In genomic region chr18:13184396-13184795, GRCh38 we compare ENCODE assay signal across 20 cellular contexts. TPM values are rescaled to one million over a fixed set of nuclear protein-coding genes. Genes with fewer than 3 reads are reported as not detected.
DNase-seq lines count a peak whose midpoint lies in the region; ATAC-seq and TF ChIP-seq lines count a peak whose summit lies in the region.
"Had no signal": no experiment of that assay in that cellular context is flagged by ENCODE, and none has a peak within 500 bp of the region (broad histone marks: within the 10 kb centered on the region; RNA-seq: fewer than 3 reads in every experiment).

No MANE protein-coding gene starts in this region.

- intact Hi-C loops in IMR-90 (cut with micrococcal nuclease) (no loop called here), heart left ventricle (cut with DNase I) (no loop called here)

- DNase-seq in IMR-90 (no peak), endothelial cell (ENCODE audit: low spot score) (no peak), BE2C (no peak), heart left ventricle (no peak)
- DNase-seq in stimulated activated effector memory CD8-positive, alpha-beta T cell treated with anti-CD3 and anti-CD28 coated beads, Interleukin-12 subunit alpha, Interleukin-12 subunit beta, amount 100 ng/mL, for 72 hours (ENCODE audit: low spot score in 2 of 2), result no peak
- no peak for DNase-seq in activated CD4-positive, CD25-positive, alpha-beta regulatory T cell treated with anti-CD3 and anti-CD28 coated beads, Interleukin-2, amount 50 U/mL, for 72 hours
- DNase-seq: 8988T; ACHN; AML-193; C1 segment of cervical spinal cord; Caco-2; CD4-positive, CD25-positive, alpha-beta regulatory T cell; CD8-positive, alpha-beta T cell; DMS153; DND-41; GM23248; H7; HCEC 1CT had no signal

- H4K91ac ChIP-seq in IMR-90 (ENCODE audit: insufficient read depth, low read depth, low read length), result no peak overlapping the region

- H3K4me1 Mint-ChIP-seq in endothelial cell (ENCODE audit: unreplicated experiment), result peaks cover 3% of the 10 kb centered on the region
- H3K4me1 Mint-ChIP-seq in stimulated activated effector memory CD8-positive, alpha-beta T cell treated with anti-CD3 and anti-CD28 coated beads, Interleukin-12 subunit alpha, Interleukin-12 subunit beta, amount 100 ng/mL, for 72 hours, result peaks cover 6% of the 10 kb centered on the region

- peaks cover 11% of the 10 kb centered on the region for H3K27me3 Mint-ChIP-seq in endothelial cell (ENCODE audit: unreplicated experiment)

- H2BK20ac ChIP-seq in IMR-90 (ENCODE audit: low read depth, low read length), result no peak overlapping the region

- H3K9me3 Mint-ChIP-seq in endothelial cell (ENCODE audit: unreplicated experiment), result no peaks in the 10 kb centered on the region
- H3K9me3 Mint-ChIP-seq in stimulated activated effector memory CD8-positive, alpha-beta T cell treated with anti-CD3 and anti-CD28 coated beads, Interleukin-12 subunit alpha, Interleukin-12 subunit beta, amount 100 ng/mL, for 72 hours, result no peaks in the 10 kb centered on the region
- H3K9me3 Mint-ChIP-seq: CD8-positive, alpha-beta T cell had no signal

- H3K9me3 ChIP-seq in IMR-90 (ENCODE audit: control insufficient read depth, insufficient read depth, low read length) (no peaks in the 10 kb centered on the region), BE2C (no peaks in the 10 kb centered on the region), heart left ventricle (no peaks in the 10 kb centered on the region)
- H3K9me3 ChIP-seq: A549, Caco-2 had no signal

- no peak overlapping the region for H2BK120ac ChIP-seq in IMR-90 (ENCODE audit: low read depth, low read length)

- H3K79me1 ChIP-seq in IMR-90 (ENCODE audit: low read depth in 1 of 2, low read length in 2 of 2), result no peaks in the 10 kb centered on the region

- TF ChIP-seq RAD21 in IMR-90 (IDR thresholded peaks at IDR 0.05; ENCODE audit: low read length), result no peak

- H3K9me1 ChIP-seq in IMR-90 (ENCODE audit: insufficient read depth, low read length), result no peaks in the 10 kb centered on the region

- H3K36me3 Mint-ChIP-seq in endothelial cell (ENCODE audit: low read depth, unreplicated experiment), result no peaks in the 10 kb centered on the region
- no peaks in the 10 kb centered on the region for H3K36me3 Mint-ChIP-seq in stimulated activated effector memory CD8-positive, alpha-beta T cell treated with anti-CD3 and anti-CD28 coated beads, Interleukin-12 subunit alpha, Interleukin-12 subunit beta, amount 100 ng/mL, for 72 hours
- H3K36me3 Mint-ChIP-seq: CD4-positive, CD25-positive, alpha-beta regulatory T cell; CD8-positive, alpha-beta T cell had no signal

- H2AFZ ChIP-seq in IMR-90 (replicated peaks; ENCODE audit: low read length, poor library complexity), result peak overlapping the region; percentile 14
- H2AFZ ChIP-seq: GM23248 had no signal

- H3K56ac ChIP-seq in IMR-90 (ENCODE audit: extremely low read depth, insufficient read depth, low read length), result no peak overlapping the region

- H3K4me1 ChIP-seq in IMR-90 (ENCODE audit: control insufficient read depth, insufficient read depth, low read length) (no peaks in the 10 kb centered on the region), BE2C (no peaks in the 10 kb centered on the region), heart left ventricle (peaks cover 0 to 26% (median 2%) of the 10 kb centered on the region in 12 donors)
- H3K4me1 ChIP-seq: A549 had no signal

- no peak overlapping the region for H3K23ac ChIP-seq in IMR-90 (ENCODE audit: low read depth, low read length)

- in situ Hi-C loops in IMR-90 (cut with MboI; ENCODE audit: low sequenced_read_pairs), result no loop called here

- ATAC-seq in IMR-90 (ENCODE audit: low read depth) (no peak), heart left ventricle (no peak)
- peak; percentile 6 for ATAC-seq in stimulated activated effector memory CD8-positive, alpha-beta T cell treated with anti-CD3 and anti-CD28 coated beads, Interleukin-12 subunit alpha, Interleukin-12 subunit beta, amount 100 ng/mL, for 72 hours
- ATAC-seq: A549; CD8-positive, alpha-beta T cell had no signal

- TF ChIP-seq CTCF in IMR-90 (conservative IDR thresholded peaks at IDR 0.05; ENCODE audit: low read depth, low read length), result no peak
- TF ChIP-seq CTCF in endothelial cell (IDR thresholded peaks at IDR 0.05; ENCODE audit: unreplicated experiment), result no peak
- no peak for TF ChIP-seq CTCF in BE2C (IDR thresholded peaks at IDR 0.05; ENCODE audit: low read depth, low read length)
- TF ChIP-seq CTCF in heart left ventricle (IDR thresholded peaks at IDR 0.05), result no peak

- BruUV-seq in IMR-90 (replicated peaks; lab: Mats Ljungman, UMichigan), result no TSS peak

- TF ChIP-seq POLR2A in IMR-90 (IDR thresholded peaks at IDR 0.05; ENCODE audit: low read depth, low read length) (no peak), heart left ventricle (IDR thresholded peaks at IDR 0.05) (no peak)

- POLR2A ChIA-PET in IMR-90 (lab: Charles Lee; ENCODE audit: unreplicated experiment), result no interaction called here

- peaks cover 27% of the 10 kb centered on the region for H3K27me3 ChIP-seq in IMR-90 (ENCODE audit: control insufficient read depth, insufficient read depth, low read length)
- H3K27me3 ChIP-seq in BE2C, result no peaks in the 10 kb centered on the region
- H3K27me3 ChIP-seq in heart left ventricle, result no peaks in the 10 kb centered on the region

- no peak overlapping the region for H3K18ac ChIP-seq in IMR-90 (ENCODE audit: low read depth, low read length)

- H4K5ac ChIP-seq in IMR-90 (ENCODE audit: low read depth, low read length), result no peak overlapping the region

- no peak overlapping the region for H2AK5ac ChIP-seq in IMR-90 (ENCODE audit: low read depth, low read length)

- H3K36me3 ChIP-seq in IMR-90 (ENCODE audit: control insufficient read depth, insufficient read depth, low read length), result no peaks in the 10 kb centered on the region
- no peaks in the 10 kb centered on the region for H3K36me3 ChIP-seq in BE2C
- no peaks in the 10 kb centered on the region for H3K36me3 ChIP-seq in heart left ventricle

- peak overlapping the region; percentile 81 for H3K4me3 Mint-ChIP-seq in endothelial cell (ENCODE audit: unreplicated experiment)
- no peak overlapping the region for H3K4me3 Mint-ChIP-seq in stimulated activated effector memory CD8-positive, alpha-beta T cell treated with anti-CD3 and anti-CD28 coated beads, Interleukin-12 subunit alpha, Interleukin-12 subunit beta, amount 100 ng/mL, for 72 hours
- H3K4me3 Mint-ChIP-seq: CD4-positive, CD25-positive, alpha-beta regulatory T cell; CD8-positive, alpha-beta T cell had no signal

- H3K4me3 ChIP-seq in IMR-90 (ENCODE audit: insufficient read depth, low read depth, low read length) (no peak overlapping the region), BE2C (ENCODE audit: low read depth, low read length) (no peak overlapping the region), heart left ventricle (no peak overlapping the region)
- H3K4me3 ChIP-seq: A549, GM23248 had no signal

- H3K27ac ChIP-seq in IMR-90 (ENCODE audit: insufficient read depth, low read length), result no peak overlapping the region
- H3K27ac ChIP-seq in heart left ventricle, result peak overlapping the region in 2 of 12 donors; percentile 19 to 24
- H3K27ac ChIP-seq: A549, GM23248 had no signal

- CTCF ChIA-PET in IMR-90 (lab: Yijun Ruan, JAX), result no interaction called here

- H2AK9ac ChIP-seq in IMR-90 (replicated peaks; ENCODE audit: low read depth, low read length, poor library complexity), result no peak overlapping the region

- H2BK5ac ChIP-seq in IMR-90 (ENCODE audit: low read depth, low read length, poor library complexity, severe bottlenecking), result no peak overlapping the region

- no peak overlapping the region for H4K8ac ChIP-seq in IMR-90 (ENCODE audit: low read depth in 2 of 2, low read length in 2 of 2)

- H3K4ac ChIP-seq in IMR-90 (ENCODE audit: low read depth, low read length), result no peak overlapping the region

- H3K27ac Mint-ChIP-seq in endothelial cell (ENCODE audit: unreplicated experiment), result peak overlapping the region; percentile 74
- H3K27ac Mint-ChIP-seq in stimulated activated effector memory CD8-positive, alpha-beta T cell treated with anti-CD3 and anti-CD28 coated beads, Interleukin-12 subunit alpha, Interleukin-12 subunit beta, amount 100 ng/mL, for 72 hours, result no peak overlapping the region
- H3K27ac Mint-ChIP-seq: CD8-positive, alpha-beta T cell had no signal

- dilution Hi-C loops in IMR-90 (cut with HindIII; ENCODE audit: low sequenced_read_pairs, unreplicated experiment), result no loop called here

- H4K20me1 ChIP-seq in IMR-90 (ENCODE audit: insufficient read depth, low read length), result no peaks in the 10 kb centered on the region

- H3K9ac ChIP-seq in IMR-90 (ENCODE audit: low read depth, low read length), result no peak overlapping the region
- H3K9ac ChIP-seq: GM23248 had no signal

- no peak overlapping the region for H3K14ac ChIP-seq in IMR-90 (replicated peaks; ENCODE audit: low read depth, low read length)

- H2BK15ac ChIP-seq in IMR-90 (ENCODE audit: low read depth, low read length), result no peak overlapping the region

- WGBS in IMR-90 (ENCODE audit: extremely low coverage in 2 of 2, insufficient read length in 1 of 2), 2 experiments, result 70% methylated on average over 5 of the region's 9 CpGs; no CpG with 5 or more reads in 1 of the 2 experiments
- WGBS in heart left ventricle, 4 donors, result 86 to 98% (median 95%) methylated on average over 9 of the region's 9 CpGs

- H3K4me2 ChIP-seq in IMR-90 (ENCODE audit: low read depth, low read length), result no peak overlapping the region
- H3K4me2 ChIP-seq: A549 had no signal

TF ChIP-seq in IMR-90, 13 proteins besides CTCF, POLR2A, EP300 and RAD21 (continues in another document):
- TF ChIP-seq FOS (IDR thresholded peaks at IDR 0.05; ENCODE audit: low read depth, low read length), result no peak
- no peak for TF ChIP-seq MAZ (IDR thresholded peaks at IDR 0.05; ENCODE audit: borderline replicate concordance, low read depth, low read length)
- no peak for TF ChIP-seq MXI1 (IDR thresholded peaks at IDR 0.05; ENCODE audit: borderline replicate concordance, low read depth, low read length)
- no peak for TF ChIP-seq SMC3 (IDR thresholded peaks at IDR 0.05; ENCODE audit: low read depth, low read length)
- TF ChIP-seq ELK1 (IDR thresholded peaks at IDR 0.05; ENCODE audit: borderline replicate concordance, low read depth, low read length), result no peak

RNA-seq across cellular contexts. Expression of gene LDLRAD4, which starts 34.2 kb away (rescaled TPM):
- total RNA-seq in IMR-90 (2012; rRNA removed) (not detected in 2 replicates), endothelial cell (ENCODE audit: unreplicated experiment) (34.1 TPM), heart left ventricle (10 to 100 TPM; 25.2 to 44.0 (median 34.0) TPM)
- polyA plus RNA-seq in IMR-90 (2012; rRNA removed) (not detected in 2 replicates), heart left ventricle (10 to 100 TPM; 10.4 to 14.6 TPM)
- not detected in 2 replicates for polyA plus RNA-seq in IMR-90 (2012; cell fraction: cytosol; rRNA removed)
- polyA plus RNA-seq in IMR-90 (2012; cell fraction: nucleus; rRNA removed; ENCODE audit: low replicate concordance), result 0.02 and 0.24 TPM in 2 replicates
- 4.0 TPM for polyA plus RNA-seq in BE2C (2012; ENCODE audit: insufficient read depth, insufficient read length, low read depth)
- total RNA-seq: GM23248 had no signal
- polyA plus RNA-seq: BJ, GM23248 had no signal

Comparison
In these comparisons a context has a peak if more than half of its experiments do, and no peak if none do; other contexts are left out.
1. RNA of gene LDLRAD4, which starts 34.2 kb away (total RNA-seq): 34.1 TPM in endothelial cell (single experiment) and 25.2 to 44.0 TPM in heart left ventricle; not detected in IMR-90; every median in the first group is over 10 times any median in the second.